Comparison of ENCODE assay signal across 6 cellular contexts in the genomic region with DNA sequence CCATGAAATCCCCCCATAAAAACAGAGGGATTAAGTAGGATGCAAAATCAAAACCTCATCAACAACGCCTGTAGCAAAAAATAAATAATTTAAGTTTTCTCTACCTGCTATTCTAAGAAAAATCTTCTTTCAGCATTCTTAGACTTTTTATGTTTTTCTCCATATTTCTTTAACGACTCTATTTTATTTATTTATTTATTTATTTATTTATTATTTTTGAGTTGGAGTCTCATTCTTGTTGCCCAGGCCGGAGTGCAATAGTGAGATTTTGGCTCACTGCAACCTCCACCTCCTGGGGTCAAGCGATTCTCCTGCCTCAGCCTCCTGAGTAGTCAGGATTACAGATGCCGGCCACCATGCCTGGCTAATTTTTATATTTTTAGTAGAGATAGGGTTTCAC.
"Had no signal": no experiment of that assay in that cellular context is flagged by ENCODE, and none has a peak within 500 bp of the region (broad histone marks: within the 10 kb centered on the region; RNA-seq: fewer than 3 reads in every experiment).

No MANE protein-coding gene starts in this region.

- DNase-seq: GDM1, GF-D8 had no signal

- FAIRE-seq: GM12878, GM12891, GM12892, GM19239 had no signal

- H3K4me3 ChIP-seq: GM12878 had no signal
